In genomic region chr17:29613371-29613837, GRCh38 we compare ENCODE assay signal across 8 cellular contexts. TPM values are rescaled to one million over a fixed set of nuclear protein-coding genes. Genes with fewer than 3 reads are reported as not detected.
DNase-seq lines count a peak whose midpoint lies in the region; ATAC-seq and TF ChIP-seq lines count a peak whose summit lies in the region.

No MANE protein-coding gene starts in this region.

- H3K27ac ChIP-seq in smooth muscle cell (ENCODE audit: low read depth): no peak overlapping the region

- no peak overlapping the region for H3K27ac Mint-ChIP-seq in WTC11

- no peaks in the 10 kb centered on the region for H3K36me3 ChIP-seq in smooth muscle cell (ENCODE audit: low read depth)
- no peaks in the 10 kb centered on the region for H3K36me3 ChIP-seq in MG63

- H3K4me1 ChIP-seq in smooth muscle cell (ENCODE audit: low read depth): peaks cover 31% of the 10 kb centered on the region

- no peak overlapping the region for H2AFZ ChIP-seq in smooth muscle cell (ENCODE audit: low read depth)

- peaks cover 54% of the 10 kb centered on the region for H3K27me3 Mint-ChIP-seq in WTC11 (ENCODE audit: low read depth)

- peak overlapping the region; percentile 83 for H3K4me2 ChIP-seq in smooth muscle cell

- no peaks in the 10 kb centered on the region for H3F3A ChIP-seq in smooth muscle cell (ENCODE audit: low read depth)

- peak overlapping the region; percentile 61 for H3K4me3 Mint-ChIP-seq in WTC11

- H3K36me3 Mint-ChIP-seq in WTC11: peaks cover 4% of the 10 kb centered on the region; the same call in 1 of the 2 replicates

- H3K79me2 ChIP-seq in smooth muscle cell (ENCODE audit: low read depth): no peaks in the 10 kb centered on the region

- H3K9me3 ChIP-seq in smooth muscle cell (replicated peaks; ENCODE audit: low read depth) (no peaks in the 10 kb centered on the region), MG63 (no peaks in the 10 kb centered on the region)

- DNase-seq in WTC11 (ENCODE audit: low spot score) (peak; percentile 99), cardiac fibroblast (ENCODE audit: low read depth in 2 of 2) (peak; percentile 90 to 93), iris pigment epithelial cell (ENCODE audit: low read depth) (peak; percentile 89), smooth muscle cell (lab: John Stamatoyannopoulos, UW; ENCODE audit: unreplicated experiment) (peak; percentile 59), MG63 (no peak), NCI-H128 (lab: John Stamatoyannopoulos, UW; ENCODE audit: unreplicated experiment) (no peak), GOT3 (lab: John Stamatoyannopoulos, UW) (no peak)

- no peaks in the 10 kb centered on the region for H4K20me1 ChIP-seq in smooth muscle cell (ENCODE audit: low read depth)

- H3K9me3 Mint-ChIP-seq in WTC11: no peaks in the 10 kb centered on the region

- H3K9ac ChIP-seq in smooth muscle cell (ENCODE audit: low read depth): no peak overlapping the region

- peaks cover 27% of the 10 kb centered on the region for H3K4me1 Mint-ChIP-seq in WTC11

- peak; percentile 32 for ATAC-seq in GM18868 (IDR thresholded peaks at IDR 0.05; ENCODE audit: unreplicated experiment)
- peak; percentile 54 for ATAC-seq in WTC11

- POLR2A ChIA-PET in WTC11 (lab: Charles Lee): interaction anchor here (0.8 to 1.1 kb wide), 3 partner anchors 9 to 21 kb away, joined by 3 read pairs; partner anchors contain the start of genes ANKRD13B and CORO6

- peaks cover 25% of the 10 kb centered on the region for H3K27me3 ChIP-seq in smooth muscle cell (ENCODE audit: low read depth)
- H3K27me3 ChIP-seq in MG63: no peaks in the 10 kb centered on the region

- 4% methylated on average over 30 of the region's 47 CpGs for WGBS in smooth muscle cell (ENCODE audit: low lambda C conversion rate)

- H3K4me3 ChIP-seq in cardiac fibroblast (replicated peaks in 1 of 2; ENCODE audit: low read depth in 2 of 2, low read length in 2 of 2) (peak overlapping the region; percentile 17 to 33), smooth muscle cell (peak overlapping the region; percentile 31), MG63 (no peak overlapping the region)

- TF ChIP-seq CTCF in WTC11 (IDR thresholded peaks at IDR 0.05) (peak; percentile 85), cardiac fibroblast (IDR thresholded peaks at IDR 0.05; ENCODE audit: low read depth, low read length) (peak; percentile 55), smooth muscle cell (IDR thresholded peaks at IDR 0.05; ENCODE audit: borderline replicate concordance, insufficient read depth, poor library complexity, severe bottlenecking) (peak; percentile 79)

- CTCF ChIA-PET in WTC11 (lab: Charles Lee): interaction anchor here (0.5 to 9.2 kb wide), 28 partner anchors 9 to 466 kb away, joined by 3 to 272 read pairs (median 5); partner anchors contain the start of genes ABHD15, ANKRD13B, CORO6 and SSH2

TF ChIP-seq in WTC11, 78 proteins besides CTCF, POLR2A, EP300 and RAD21 (continues in another document):
- TF ChIP-seq MYBL2 (CRISPR knock-in tag; IDR thresholded peaks at IDR 0.05) (peak; percentile 95), HMGXB4 (CRISPR knock-in tag; IDR thresholded peaks at IDR 0.05) (peak; percentile 98), NFE2L1 (CRISPR knock-in tag; IDR thresholded peaks at IDR 0.05) (peak; percentile 96), ZMAT4 (CRISPR knock-in tag; IDR thresholded peaks at IDR 0.05) (no peak), ERG (CRISPR knock-in tag; IDR thresholded peaks at IDR 0.05) (no peak), ZNF512 (CRISPR knock-in tag; IDR thresholded peaks at IDR 0.05; ENCODE audit: borderline replicate concordance) (no peak), SMAD4 (CRISPR knock-in tag; IDR thresholded peaks at IDR 0.05) (peak; percentile 71; the same call in 1 of the 2 replicates), ZNF416 (CRISPR knock-in tag; IDR thresholded peaks at IDR 0.05) (no peak), ATF6 (CRISPR knock-in tag; IDR thresholded peaks at IDR 0.05) (no peak), MAX (CRISPR knock-in tag; IDR thresholded peaks at IDR 0.05) (peak; percentile 100), ATF3 (CRISPR knock-in tag; conservative IDR thresholded peaks at IDR 0.05) (0 out of 2 replicates have a peak, but pooled peaks have one; percentile 70)

RNA-seq across cellular contexts. Expression of gene CORO6, which starts 9.3 kb away (rescaled TPM):
- total RNA-seq in WTC11 (2021) (6.4 to 8.9 TPM (median 7.5 TPM) in 3 replicates), smooth muscle cell (2.4 and 6.2 TPM in 2 replicates)
- polyA plus RNA-seq in smooth muscle cell: 2.4 and 2.9 TPM in 2 replicates
- total RNA-seq in MG63 (2014; rRNA removed; shearing (Covaris generic); ENCODE audit: low replicate concordance): 1.2 TPM in 1 of 2 replicates, not detected in the other

RNA-seq across cellular contexts. Expression of gene ANKRD13B, which starts 20.5 kb away (rescaled TPM):
- total RNA-seq in WTC11 (2021) (29.8 to 45.5 TPM (median 32.2 TPM) in 3 replicates), smooth muscle cell (2.8 and 3.6 TPM in 2 replicates)
- polyA plus RNA-seq in smooth muscle cell: 6.7 and 6.8 TPM in 2 replicates
- 12.1 and 15.7 TPM in 2 replicates for total RNA-seq in MG63 (2014; rRNA removed; shearing (Covaris generic); ENCODE audit: low replicate concordance)

RNA-seq across cellular contexts. Expression of gene GIT1, which starts 24.0 kb away (rescaled TPM):
- total RNA-seq in WTC11 (2021) (43.9 to 66.9 TPM (median 45.0 TPM) in 3 replicates), smooth muscle cell (12.7 and 17.6 TPM in 2 replicates)
- 23.0 and 34.7 TPM in 2 replicates for polyA plus RNA-seq in smooth muscle cell
- 17.1 and 36.4 TPM in 2 replicates for total RNA-seq in MG63 (2014; rRNA removed; shearing (Covaris generic); ENCODE audit: low replicate concordance)

RNA-seq across cellular contexts. Expression of gene TP53I13, which starts 44.9 kb away (rescaled TPM):
- total RNA-seq in WTC11 (2021) (33.1 to 41.9 TPM (median 36.7 TPM) in 3 replicates), smooth muscle cell (35.4 and 50.7 TPM in 2 replicates)
- 105 and 107 TPM in 2 replicates for polyA plus RNA-seq in smooth muscle cell
- 28.6 and 48.8 TPM in 2 replicates for total RNA-seq in MG63 (2014; rRNA removed; shearing (Covaris generic); ENCODE audit: low replicate concordance)

RNA-seq across cellular contexts. Expression of gene ABHD15, which starts 46.6 kb away (rescaled TPM):
- total RNA-seq in WTC11 (2021): 2.6 to 3.3 TPM (median 2.8 TPM) in 3 replicates
- 5.0 and 7.0 TPM in 2 replicates for total RNA-seq in smooth muscle cell
- 6.4 and 7.4 TPM in 2 replicates for polyA plus RNA-seq in smooth muscle cell
- 7.8 and 8.9 TPM in 2 replicates for total RNA-seq in MG63 (2014; rRNA removed; shearing (Covaris generic); ENCODE audit: low replicate concordance)

Comparison
In these comparisons a context has a peak if more than half of its experiments do, and no peak if none do; other contexts are left out.
1. DNase-seq: peak in WTC11 (single experiment), cardiac fibroblast (2 of 2), iris pigment epithelial cell (single experiment) and smooth muscle cell (single experiment); none in MG63 (single experiment), NCI-H128 (single experiment) and GOT3 (single experiment).
2. Peak in every context shown above with its lines, with median percentiles within 50 percentile points of each other: CTCF ChIP-seq.